8 cellular contexts compared by ENCODE assay signal in genomic region chr19:36573020-36573947, GRCh38. TPM values are rescaled to one million over a fixed set of nuclear protein-coding genes. Genes with fewer than 3 reads are reported as not detected.
DNase-seq lines count a peak whose midpoint lies in the region; ATAC-seq, FAIRE-seq and TF ChIP-seq lines count a peak whose summit lies in the region.

ZNF529 (minus strand) TSS chr19:36573292; CDS start chr19:36572346, 946 bp downstream.

- TF ChIP-seq CTCF in adrenal gland (IDR thresholded peaks at IDR 0.05) (peak in 1 of 6 experiments; percentile 3), upper lobe of right lung (IDR thresholded peaks at IDR 0.05) (no peak)

- peaks cover 0 to 9% of the 10 kb centered on the region in 2 donors for H3K36me3 ChIP-seq in adrenal gland (replicated peaks in 1 of 2)
- H3K36me3 ChIP-seq in upper lobe of right lung, result peaks cover 12% of the 10 kb centered on the region

- DNase-seq in GM12891 (ENCODE audit: insufficient read length, low spot score), result peak; percentile 80
- DNase-seq in NCI-H1436 treated with DMSO at 0.1 percent for 48 hours (lab: John Stamatoyannopoulos, UW), result peak; percentile 36
- DNase-seq in T follicular helper cell (ENCODE audit: low read depth), result peak; percentile 81
- peak; percentile 88 to 98 (median 94) for DNase-seq in adrenal gland
- DNase-seq in left cardiac atrium, result peak; percentile 92
- peak; percentile 96 for DNase-seq in posterior vena cava (ENCODE audit: low spot score)
- peak; percentile 93 for DNase-seq in upper lobe of right lung

- peak; percentile 86 for TF ChIP-seq POLR2A in GM12891 (IDR thresholded peaks at IDR 0.05; ENCODE audit: low read depth, low read length)
- peak; percentile 86 to 96 for TF ChIP-seq POLR2A in adrenal gland (IDR thresholded peaks at IDR 0.05)

- ATAC-seq in HG02840 (IDR thresholded peaks at IDR 0.05; ENCODE audit: low FRiP score, unreplicated experiment), result peak; percentile 89
- peak; percentile 98 to 99 for ATAC-seq in left cardiac atrium
- peak; percentile 99 for ATAC-seq in upper lobe of right lung

- intact Hi-C loops in adrenal gland (cut with DNase I), result no loop called here
- intact Hi-C loops in left cardiac atrium (cut with DNase I), result loop anchor here in 1 of 2 donors (5.0 kb wide), 1 partner anchor 94 kb away; the partner anchor contains the start of gene ZNF461
- intact Hi-C loops in posterior vena cava (cut with DNase I), result no loop called here
- intact Hi-C loops in upper lobe of right lung (cut with DNase I), result no loop called here

- H3K9me3 ChIP-seq in adrenal gland (replicated peaks in 1 of 3) (no peaks in the 10 kb centered on the region), upper lobe of right lung (peaks cover 6% of the 10 kb centered on the region)

- WGBS in adrenal gland, 4 donors, result 0 to 1% (median 1%) methylated on average over 31 to 69 of the region's 69 CpGs

- H3K27me3 ChIP-seq in adrenal gland, result no peaks in the 10 kb centered on the region
- H3K27me3 ChIP-seq in upper lobe of right lung, result no peaks in the 10 kb centered on the region

- H3K27ac ChIP-seq in adrenal gland (peak within 1 kb of the TSS; percentile 70 to 95 (median 89)), upper lobe of right lung (peak within 1 kb of the TSS; percentile 85)

- H3K4me1 ChIP-seq in adrenal gland (replicated peaks in 1 of 2) (peaks cover 25% of the 10 kb centered on the region in 2 donors), upper lobe of right lung (peaks cover 19% of the 10 kb centered on the region)

- peak within 1 kb of the TSS; percentile 86 to 98 (median 94) for H3K4me3 ChIP-seq in adrenal gland
- peak within 1 kb of the TSS; percentile 90 for H3K4me3 ChIP-seq in upper lobe of right lung

- peak; percentile 94 for FAIRE-seq in GM12891 (lab: Jason Lieb, UNC)

TF ChIP-seq in GM12891, 5 proteins besides CTCF, POLR2A, EP300 and RAD21:
- TF ChIP-seq POLR2AphosphoS5 (IDR thresholded peaks at IDR 0.05; ENCODE audit: low read depth, low read length) (peak; percentile 89), SPI1 (IDR thresholded peaks at IDR 0.05; ENCODE audit: low read depth, low read length) (peak; percentile 20; the same call in 1 of the 2 replicates), POU2F2 (IDR thresholded peaks at IDR 0.05; ENCODE audit: low read depth, low read length) (peak; percentile 74), PAX5 (IDR thresholded peaks at IDR 0.05; ENCODE audit: insufficient read depth, low read length, severe bottlenecking) (peak; percentile 20), TAF1 (IDR thresholded peaks at IDR 0.05; ENCODE audit: low read depth, low read length) (0 out of 2 replicates have a peak, but pooled peaks have one; percentile 43)

RNA-seq across cellular contexts. Expression of gene ZNF529, which starts in this region (rescaled TPM):
- polyA plus RNA-seq in GM12891 (2012; ENCODE audit: low read depth, missing spikeins), result 3.7 TPM
- total RNA-seq in adrenal gland (10 to 100 TPM in 7 of 8 donors, 1 to 10 TPM in 1; 6.0 to 21.4 (median 17.2) TPM), left cardiac atrium (10 to 100 TPM; 12.3 to 12.7 TPM), posterior vena cava (10 to 100 TPM; 13.9 to 15.9 TPM), upper lobe of right lung (8.4 TPM)
- 10 to 100 TPM in 2 of 3 donors, 1 to 10 TPM in 1; 8.1 to 16.1 (median 14.4) TPM for polyA plus RNA-seq in adrenal gland

Comparison
In these comparisons a context has a peak if more than half of its experiments do, and no peak if none do; other contexts are left out.
1. Peak in every context shown above with its lines: DNase-seq, ATAC-seq, H3K4me3 ChIP-seq and H3K27ac ChIP-seq.
2. DNase-seq: peak in every context shown above with its lines; median percentile 96 in posterior vena cava; 94 in adrenal gland; 93 in upper lobe of right lung; 92 in left cardiac atrium; 81 in T follicular helper cell; 80 in GM12891; 36 in NCI-H1436 treated with DMSO at 0.1 percent for 48 hours.